ENCODE assay signal across 3 cellular contexts in the genomic region with DNA sequence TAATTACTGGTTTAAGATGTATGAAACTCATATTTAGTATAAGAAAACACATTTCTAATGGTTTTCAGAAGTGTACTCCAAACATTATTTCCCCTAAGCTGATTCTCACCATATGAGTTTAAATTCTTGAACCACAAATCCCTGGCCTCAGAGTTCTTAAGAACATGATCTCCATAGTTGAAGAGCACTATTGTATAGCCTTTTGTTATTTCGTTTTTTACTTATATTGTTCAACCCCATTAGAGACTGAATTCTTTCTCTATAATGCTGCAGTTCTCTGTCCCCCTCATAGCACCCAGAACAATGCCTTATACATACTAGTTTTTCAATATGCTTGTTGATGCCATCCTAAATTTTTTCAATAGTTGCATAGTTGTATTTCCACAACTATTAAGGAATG.
"Had no signal": no experiment of that assay in that cellular context is flagged by ENCODE, and none has a peak within 500 bp of the region (broad histone marks: within the 10 kb centered on the region; RNA-seq: fewer than 3 reads in every experiment).

No MANE protein-coding gene starts in this region.

- H3K4me3 ChIP-seq: GM12878 had no signal

- DNase-seq: GDM1, GF-D8 had no signal

- ATAC-seq: GM12878 had no signal
